25 cellular contexts compared by ENCODE assay signal in genomic region chr1:30103708-30104107, GRCh38.
"Had no signal": no experiment of that assay in that cellular context is flagged by ENCODE, and none has a peak within 500 bp of the region (broad histone marks: within the 10 kb centered on the region; RNA-seq: fewer than 3 reads in every experiment).

No MANE protein-coding gene starts in this region.

- H3K4me1 ChIP-seq: parathyroid adenoma, psoas muscle, right lobe of liver, sigmoid colon, stomach, thyroid gland, tibial nerve, upper lobe of left lung, vagina had no signal

- ATAC-seq: natural killer cell; psoas muscle; right cardiac atrium; right lobe of liver; stimulated activated naive B cell treated with anti-CD40 and anti-IgM and Interleukin-4, amounts not matched to agents 10 μg/mL and 1 μg/mL and 100 μg/mL, for 72 hours had no signal

- FAIRE-seq: small intestine, urothelium cell line had no signal

- H3K9me3 ChIP-seq: neutrophil, ovary, psoas muscle, right lobe of liver, sigmoid colon, stomach, thoracic aorta, thyroid gland, tibial nerve, upper lobe of left lung, vagina had no signal

- H3K36me3 ChIP-seq: neutrophil, ovary, right lobe of liver, sigmoid colon, stomach, thoracic aorta, thyroid gland, tibial nerve, upper lobe of left lung, vagina had no signal

- H3K9ac ChIP-seq: parathyroid adenoma had no signal

- H3K27me3 ChIP-seq: ovary, right lobe of liver, thyroid gland, vagina had no signal

- H2AFZ ChIP-seq: parathyroid adenoma had no signal

- DNase-seq: natural killer cell; nucleus accumbens; ovary; posterior cingulate gyrus; psoas muscle; right lobe of liver; sigmoid colon; small intestine; stimulated activated CD4-positive, alpha-beta T cell treated with anti-CD3 and anti-CD28 coated beads, Interleukin-15, amount 100 ng/mL, for 24 hours; stimulated activated CD4-positive, alpha-beta T cell treated with anti-CD3 and anti-CD28 coated beads, Interleukin-2, amount 100 ng/mL, for 24 hours; stimulated activated CD4-positive, alpha-beta T cell treated with anti-CD3 and anti-CD28 coated beads, Interleukin-2, amount 100 ng/mL, for 48 hours; stimulated activated CD4-positive, alpha-beta T cell treated with anti-CD3 and anti-CD28 coated beads, Interleukin-4, amount 100 ng/mL, for 24 hours; stimulated activated naive B cell treated with anti-CD40 and anti-IgM and Interleukin-4, amounts not matched to agents 10 μg/mL and 1 μg/mL and 100 μg/mL, for 72 hours; stimulated activated naive CD4-positive, alpha-beta T cell treated with Interleukin-2 at 50 U/mL for 16 hours; stomach; thyroid gland; trophoblast cell had no signal

- H3K79me2 ChIP-seq: parathyroid adenoma had no signal

- H3K27ac ChIP-seq: neutrophil, ovary, parathyroid adenoma, psoas muscle, right lobe of liver, sigmoid colon, stomach, thoracic aorta, thyroid gland, tibial nerve, upper lobe of left lung, vagina had no signal

- H3K4me3 ChIP-seq: ovary, psoas muscle, right lobe of liver, sigmoid colon, stomach, thoracic aorta, thyroid gland, tibial nerve, upper lobe of left lung, vagina had no signal
